In the genomic region with DNA sequence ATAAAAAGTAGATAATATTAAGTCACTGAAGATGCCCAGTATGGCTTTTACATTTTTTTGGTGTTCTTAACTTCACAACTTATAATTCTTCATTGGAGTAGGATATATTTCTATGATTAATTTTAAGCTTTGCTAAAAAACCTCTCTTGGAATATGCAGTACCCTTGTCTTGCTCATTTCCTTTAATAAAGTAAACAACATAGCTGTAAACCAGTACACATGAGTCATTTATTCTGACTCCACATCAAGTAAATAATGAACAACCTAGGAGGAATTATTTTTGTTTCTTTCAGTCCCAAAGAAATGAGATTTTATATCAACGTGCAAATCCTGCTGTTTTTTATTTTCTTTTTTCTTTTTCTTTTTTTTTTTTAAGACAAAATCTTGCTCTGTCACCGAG, we compare ENCODE assay signal across 31 cellular contexts.
"Had no signal": no experiment of that assay in that cellular context is flagged by ENCODE, and none has a peak within 500 bp of the region (broad histone marks: within the 10 kb centered on the region; RNA-seq: fewer than 3 reads in every experiment).

No MANE protein-coding gene starts in this region.

- H3K9me3 ChIP-seq: colonic mucosa, Peyer's patch had no signal

- DNase-seq: activated B cell treated with CpG ODN at 0.5 μM for 24 hours; activated CD4-positive, alpha-beta memory T cell treated with anti-CD3 and anti-CD28 coated beads for 36 hours; activated CD4-positive, alpha-beta T cell treated with anti-CD3 and anti-CD28 coated beads for 1 hour; activated CD4-positive, alpha-beta T cell treated with anti-CD3 and anti-CD28 coated beads, Interleukin-2, amount 10 ng/mL, durations not matched to agents 7 days and 5 days; activated gamma-delta T cell; activated naive CD4-positive, alpha-beta T cell treated with anti-CD3 and anti-CD28 coated beads for 36 hours; activated T-cell treated with anti-CD3 and anti-CD28 coated beads for 4 hours; activated T-cell treated with anti-CD3 and anti-CD28 coated beads, Interleukin-2, amount 50 U/mL, for 48 hours; brain microvascular endothelial cell; caudate nucleus; colonic mucosa; Karpas-422; NCI-H1048; NCI-H146; NCI-H187 treated with DMSO at 0.1 percent for 48 hours; NCI-H2081 treated with DMSO at 0.1 percent for 48 hours; NCI-H2171; NCI-H2227 treated with DMSO at 0.1 percent for 48 hours; NCI-H446 treated with DMSO at 0.1 percent for 48 hours; NCI-H526 treated with DMSO at 0.1 percent for 48 hours; NCI-H82; Peyer's patch; SHP77; SW 1271; T-helper 17 cell; T-helper 9 cell had no signal

- H3K4me1 Mint-ChIP-seq: activated B cell treated with CpG ODN at 0.5 μM for 24 hours; activated CD4-positive, alpha-beta T cell treated with anti-CD3 and anti-CD28 coated beads, Interleukin-2, amount 10 ng/mL, durations not matched to agents 7 days and 5 days; activated T-helper 17 cell treated with anti-CD3 and anti-CD28 coated beads, Interleukin-2, amount 50 U/mL, for 72 hours; T-helper 17 cell had no signal

- H3K27me3 Mint-ChIP-seq: activated B cell treated with CpG ODN at 0.5 μM for 24 hours; activated CD4-positive, alpha-beta memory T cell treated with anti-CD3 and anti-CD28 coated beads for 36 hours; activated CD4-positive, alpha-beta T cell treated with anti-CD3 and anti-CD28 coated beads, Interleukin-2, amount 10 ng/mL, durations not matched to agents 7 days and 5 days; activated naive CD8-positive, alpha-beta T cell; activated T-helper 17 cell treated with anti-CD3 and anti-CD28 coated beads, Interleukin-2, amount 50 U/mL, for 72 hours; T-helper 17 cell had no signal

- H3K4me1 ChIP-seq: colonic mucosa, Peyer's patch, SJSA1 had no signal

- H3K9me3 Mint-ChIP-seq: activated CD4-positive, alpha-beta T cell treated with anti-CD3 and anti-CD28 coated beads, Interleukin-2, amount 10 ng/mL, durations not matched to agents 7 days and 5 days; activated naive CD4-positive, alpha-beta T cell treated with anti-CD3 and anti-CD28 coated beads for 36 hours had no signal

- H3K27ac ChIP-seq: brain microvascular endothelial cell, colonic mucosa, Peyer's patch, RWPE1, SJSA1 had no signal

- ATAC-seq: activated T-helper 17 cell treated with anti-CD3 and anti-CD28 coated beads, Interleukin-2, amount 50 U/mL, for 72 hours; SK-N-SH treated with all-trans-retinoic acid at 6 μM for 48 hours; T-helper 17 cell had no signal

- H3K36me3 Mint-ChIP-seq: activated CD4-positive, alpha-beta memory T cell treated with anti-CD3 and anti-CD28 coated beads for 36 hours; activated naive CD8-positive, alpha-beta T cell had no signal

- H3K4me3 ChIP-seq: colonic mucosa, Peyer's patch, SJSA1 had no signal

- H3K4me3 Mint-ChIP-seq: activated B cell treated with CpG ODN at 0.5 μM for 24 hours; activated CD4-positive, alpha-beta memory T cell treated with anti-CD3 and anti-CD28 coated beads for 36 hours; activated CD4-positive, alpha-beta T cell treated with anti-CD3 and anti-CD28 coated beads, Interleukin-2, amount 10 ng/mL, durations not matched to agents 7 days and 5 days; activated naive CD4-positive, alpha-beta T cell treated with anti-CD3 and anti-CD28 coated beads for 36 hours; activated naive CD8-positive, alpha-beta T cell; activated T-helper 17 cell treated with anti-CD3 and anti-CD28 coated beads, Interleukin-2, amount 50 U/mL, for 72 hours; T-helper 17 cell had no signal

- H3K27me3 ChIP-seq: brain microvascular endothelial cell, colonic mucosa, Peyer's patch, SJSA1 had no signal

- H3K36me3 ChIP-seq: brain microvascular endothelial cell, colonic mucosa, Peyer's patch, SJSA1 had no signal

- H3K27ac Mint-ChIP-seq: activated B cell treated with CpG ODN at 0.5 μM for 24 hours; activated CD4-positive, alpha-beta memory T cell treated with anti-CD3 and anti-CD28 coated beads for 36 hours; activated CD4-positive, alpha-beta T cell treated with anti-CD3 and anti-CD28 coated beads, Interleukin-2, amount 10 ng/mL, durations not matched to agents 7 days and 5 days; activated naive CD4-positive, alpha-beta T cell treated with anti-CD3 and anti-CD28 coated beads for 36 hours; activated naive CD8-positive, alpha-beta T cell; activated T-helper 17 cell treated with anti-CD3 and anti-CD28 coated beads, Interleukin-2, amount 50 U/mL, for 72 hours; T-helper 17 cell had no signal
